In genomic region chr2:70461414-70461813, GRCh38 we compare ENCODE assay signal across 19 cellular contexts.
"Had no signal": no experiment of that assay in that cellular context is flagged by ENCODE, and none has a peak within 500 bp of the region (broad histone marks: within the 10 kb centered on the region; RNA-seq: fewer than 3 reads in every experiment).

No MANE protein-coding gene starts in this region.

- H3K4me1 Mint-ChIP-seq: mesothelial cell of epicardium had no signal

- H3K9me3 ChIP-seq: esophagus squamous epithelium, ovary, stomach, thoracic aorta, transverse colon had no signal

- H3K9me3 Mint-ChIP-seq: mesothelial cell of epicardium, natural killer cell had no signal

- H3K36me3 ChIP-seq: neural progenitor cell, ovary, thoracic aorta, transverse colon had no signal

- H3K4me3 Mint-ChIP-seq: mesothelial cell of epicardium, natural killer cell, neural progenitor cell had no signal

- H3K4me3 ChIP-seq: esophagus squamous epithelium, hepatocyte, neural progenitor cell, ovary, stomach, thoracic aorta, transverse colon had no signal

- H3K9ac ChIP-seq: neural progenitor cell had no signal

- H3K27me3 Mint-ChIP-seq: progenitor cell of endocrine pancreas had no signal

- DNase-seq: effector memory CD4-positive, alpha-beta T cell; esophagus squamous epithelium; foreskin fibroblast; natural killer cell; nucleus accumbens; ovary; right cardiac atrium; small intestine; stimulated activated CD4-positive, alpha-beta T cell treated with anti-CD3 and anti-CD28 coated beads, Interleukin-12 subunit alpha, Interleukin-12 subunit beta, amount 100 ng/mL, for 4 hours; stimulated activated naive CD4-positive, alpha-beta T cell; stomach; substantia nigra; transverse colon had no signal

- H3K27ac Mint-ChIP-seq: mesothelial cell of epicardium, natural killer cell, progenitor cell of endocrine pancreas had no signal

- H3K27me3 ChIP-seq: esophagus squamous epithelium, neural progenitor cell, ovary, stomach, transverse colon had no signal

- H3K36me3 Mint-ChIP-seq: mesothelial cell of epicardium, natural killer cell, neural progenitor cell had no signal

- H3K4me1 ChIP-seq: stomach, transverse colon had no signal

- H3K27ac ChIP-seq: esophagus squamous epithelium, hepatocyte, neural progenitor cell, ovary, stomach, thoracic aorta, transverse colon had no signal

- ATAC-seq: left lobe of liver, natural killer cell, right cardiac atrium had no signal
